1 cellular context compared by ENCODE assay signal in genomic region chr18:43271593-43272432, GRCh38.
TF ChIP-seq lines count a peak whose summit lies in the region.

No MANE protein-coding gene starts in this region.

TF ChIP-seq in WTC11, 78 proteins besides CTCF, POLR2A, EP300 and RAD21 (continued from another document):
- TF ChIP-seq AR (CRISPR knock-in tag; IDR thresholded peaks at IDR 0.05) (no peak), FOXJ3 (CRISPR knock-in tag; IDR thresholded peaks at IDR 0.05; ENCODE audit: borderline replicate concordance) (no peak), PRDM15 (CRISPR knock-in tag; IDR thresholded peaks at IDR 0.05) (no peak), MXD4 (CRISPR knock-in tag; IDR thresholded peaks at IDR 0.05; ENCODE audit: borderline replicate concordance) (no peak), JUN (CRISPR knock-in tag; IDR thresholded peaks at IDR 0.05) (no peak), IRF2 (CRISPR knock-in tag; IDR thresholded peaks at IDR 0.05; ENCODE audit: borderline replicate concordance, low read depth) (no peak), GABPB1 (CRISPR knock-in tag; IDR thresholded peaks at IDR 0.05) (no peak), RORB (CRISPR knock-in tag; IDR thresholded peaks at IDR 0.05) (no peak)
